In the genomic region with DNA sequence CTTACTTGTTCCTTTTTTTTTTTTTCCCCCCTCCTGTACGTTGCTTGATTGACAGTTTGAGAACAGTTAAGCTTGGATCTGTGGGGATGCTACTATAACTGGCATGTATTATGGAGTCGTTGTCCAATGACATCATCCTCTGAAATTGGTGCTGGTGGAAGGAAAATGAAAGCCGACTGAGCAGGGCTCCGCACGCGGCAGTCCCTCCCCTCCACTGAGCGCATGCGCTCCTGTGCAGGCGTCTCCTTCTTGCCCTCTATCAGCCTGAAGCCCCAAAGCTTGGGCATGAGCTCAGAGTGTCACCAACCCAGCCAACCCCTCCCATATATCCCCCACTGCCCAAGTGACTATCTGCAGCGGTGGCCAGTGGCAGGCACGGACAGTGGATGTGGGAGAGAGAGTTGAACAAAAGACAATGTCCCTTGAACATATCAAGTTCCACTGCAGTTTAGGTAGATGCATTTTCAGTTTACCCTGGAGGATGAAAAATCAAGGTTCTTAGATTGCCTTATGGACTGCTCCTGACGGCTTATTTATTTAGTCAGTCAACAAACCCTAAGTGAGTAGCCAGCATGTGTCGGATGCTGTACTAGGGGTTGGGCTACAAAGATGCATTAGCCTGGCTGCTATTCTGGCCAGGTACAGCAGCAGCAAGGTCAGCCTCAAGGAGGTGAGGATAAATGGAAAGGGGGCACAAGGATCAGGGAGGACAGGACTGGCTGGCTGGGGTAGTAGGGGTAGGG, we compare ENCODE assay signal across 14 cellular contexts. TPM values are rescaled to one million over a fixed set of nuclear protein-coding genes. Genes with fewer than 3 reads are reported as not detected.
DNase-seq lines count a peak whose midpoint lies in the region; ATAC-seq and TF ChIP-seq lines count a peak whose summit lies in the region.
"Had no signal": no experiment of that assay in that cellular context is flagged by ENCODE, and none has a peak within 500 bp of the region (broad histone marks: within the 10 kb centered on the region; RNA-seq: fewer than 3 reads in every experiment).

No MANE protein-coding gene starts in this region.

- DNase-seq in midbrain (lab: John Stamatoyannopoulos, UW) (peak; percentile 84), DMS153 treated with DMSO at 0.1 percent for 48 hours (lab: John Stamatoyannopoulos, UW; ENCODE audit: unreplicated experiment) (no peak), SIG-M5 treated with dmso at 0.1 percent for 504 hours (lab: John Stamatoyannopoulos, UW; ENCODE audit: unreplicated experiment) (no peak)
- DNase-seq: activated T-cell treated with anti-CD3 and anti-CD28 coated beads for 4 hours, NCI-H1105, NCI-H526 treated with DMSO at 0.1 percent for 48 hours, retina, SHP77 treated with DMSO at 0.1 percent for 48 hours had no signal

- TF ChIP-seq EP300 in gastroesophageal sphincter (IDR thresholded peaks at IDR 0.05): no peak

- H3K4me1 ChIP-seq in gastroesophageal sphincter: peaks cover 47 to 100% (median 67%) of the 10 kb centered on the region in 3 donors

- no peak overlapping the region for H3K4me3 ChIP-seq in gastroesophageal sphincter

- no peaks in the 10 kb centered on the region for H3K9me3 ChIP-seq in gastroesophageal sphincter

- peak; percentile 7 for ATAC-seq in SK-N-SH treated with all-trans-retinoic acid at 6 μM for 48 hours
- peak; percentile 11 for ATAC-seq in gastroesophageal sphincter
- no peak for ATAC-seq in HG02571 (IDR thresholded peaks at IDR 0.05; ENCODE audit: unreplicated experiment)
- ATAC-seq in GM19324 (IDR thresholded peaks at IDR 0.05; ENCODE audit: low FRiP score, unreplicated experiment): no peak

- no peaks in the 10 kb centered on the region for H3K36me3 ChIP-seq in gastroesophageal sphincter

- WGBS in gastroesophageal sphincter (ENCODE audit: low coverage in 1 of 2), 2 donors: 48 to 76% methylated on average over 4 to 11 of the region's 13 CpGs

- TF ChIP-seq CTCF in gastroesophageal sphincter (IDR thresholded peaks at IDR 0.05): no peak

- H3K27ac ChIP-seq in gastroesophageal sphincter (peak overlapping the region; percentile 79 to 87 (median 84)), temporal lobe (ENCODE audit: low read depth, low read length) (peak overlapping the region; percentile 99)
- H3K27ac ChIP-seq: C4-2B had no signal

- H3K27me3 ChIP-seq in gastroesophageal sphincter: no peaks in the 10 kb centered on the region

- no peak for TF ChIP-seq POLR2A in gastroesophageal sphincter (IDR thresholded peaks at IDR 0.05)

TF ChIP-seq in SK-N-SH treated with all-trans-retinoic acid at 6 μM for 48 hours, 23 proteins besides CTCF, POLR2A, EP300 and RAD21:
- TF ChIP-seq ZNF8 (CRISPR knock-in tag; IDR thresholded peaks at IDR 0.05): no peak
- TF ChIP-seq, protein P1, sequence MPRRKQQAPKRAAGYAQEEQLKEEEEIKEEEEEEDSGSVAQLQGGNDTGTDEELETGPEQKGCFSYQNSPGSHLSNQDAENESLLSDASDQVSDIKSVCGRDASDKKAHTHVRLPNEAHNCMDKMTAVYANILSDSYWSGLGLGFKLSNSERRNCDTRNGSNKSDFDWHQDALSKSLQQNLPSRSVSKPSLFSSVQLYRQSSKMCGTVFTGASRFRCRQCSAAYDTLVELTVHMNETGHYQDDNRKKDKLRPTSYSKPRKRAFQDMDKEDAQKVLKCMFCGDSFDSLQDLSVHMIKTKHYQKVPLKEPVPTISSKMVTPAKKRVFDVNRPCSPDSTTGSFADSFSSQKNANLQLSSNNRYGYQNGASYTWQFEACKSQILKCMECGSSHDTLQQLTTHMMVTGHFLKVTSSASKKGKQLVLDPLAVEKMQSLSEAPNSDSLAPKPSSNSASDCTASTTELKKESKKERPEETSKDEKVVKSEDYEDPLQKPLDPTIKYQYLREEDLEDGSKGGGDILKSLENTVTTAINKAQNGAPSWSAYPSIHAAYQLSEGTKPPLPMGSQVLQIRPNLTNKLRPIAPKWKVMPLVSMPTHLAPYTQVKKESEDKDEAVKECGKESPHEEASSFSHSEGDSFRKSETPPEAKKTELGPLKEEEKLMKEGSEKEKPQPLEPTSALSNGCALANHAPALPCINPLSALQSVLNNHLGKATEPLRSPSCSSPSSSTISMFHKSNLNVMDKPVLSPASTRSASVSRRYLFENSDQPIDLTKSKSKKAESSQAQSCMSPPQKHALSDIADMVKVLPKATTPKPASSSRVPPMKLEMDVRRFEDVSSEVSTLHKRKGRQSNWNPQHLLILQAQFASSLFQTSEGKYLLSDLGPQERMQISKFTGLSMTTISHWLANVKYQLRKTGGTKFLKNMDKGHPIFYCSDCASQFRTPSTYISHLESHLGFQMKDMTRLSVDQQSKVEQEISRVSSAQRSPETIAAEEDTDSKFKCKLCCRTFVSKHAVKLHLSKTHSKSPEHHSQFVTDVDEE (CRISPR knock-in tag; IDR thresholded peaks at IDR 0.05): no peak
- no peak for TF ChIP-seq SNAI2 (CRISPR knock-in tag; IDR thresholded peaks at IDR 0.05)
- TF ChIP-seq ZNF70 (CRISPR knock-in tag; IDR thresholded peaks at IDR 0.05): no peak
- no peak for TF ChIP-seq GLIS3 (CRISPR knock-in tag; IDR thresholded peaks at IDR 0.05)
- TF ChIP-seq ZFP30 (CRISPR knock-in tag; IDR thresholded peaks at IDR 0.05): no peak
- TF ChIP-seq POU6F1 (CRISPR knock-in tag; IDR thresholded peaks at IDR 0.05; ENCODE audit: borderline replicate concordance, low read depth): no peak

RNA-seq across cellular contexts. Expression of gene MBNL2, which starts 20.8 kb away (rescaled TPM):
- total RNA-seq in gastroesophageal sphincter: 100 to 1,000 TPM; 113 to 129 (median 118) TPM
- total RNA-seq in temporal lobe: 19.2 TPM

Comparison
In these comparisons a context has a peak if more than half of its experiments do, and no peak if none do; other contexts are left out.
1. ATAC-seq: peak in SK-N-SH treated with all-trans-retinoic acid at 6 μM for 48 hours (single experiment) and gastroesophageal sphincter (single experiment); none in HG02571 (single experiment) and GM19324 (single experiment).